In genomic region chr11:6258571-6258998, GRCh38 we compare ENCODE assay signal across 7 cellular contexts. TPM values are rescaled to one million over a fixed set of nuclear protein-coding genes. Genes with fewer than 3 reads are reported as not detected.
DNase-seq lines count a peak whose midpoint lies in the region; ATAC-seq and TF ChIP-seq lines count a peak whose summit lies in the region.
"Had no signal": no experiment of that assay in that cellular context is flagged by ENCODE, and none has a peak within 500 bp of the region (broad histone marks: within the 10 kb centered on the region; RNA-seq: fewer than 3 reads in every experiment).

No MANE protein-coding gene starts in this region.

- no peaks in the 10 kb centered on the region for H3K36me3 Mint-ChIP-seq in activated CD4-positive, alpha-beta T cell treated with anti-CD3 and anti-CD28 coated beads, Interleukin-2, amount 10 ng/mL, durations not matched to agents 7 days and 5 days (ENCODE audit: low read depth)

- peaks cover 5% of the 10 kb centered on the region for H3K4me1 ChIP-seq in hepatocyte (ENCODE audit: insufficient read depth)

- peak overlapping the region; percentile 98 for H3K4me2 ChIP-seq in hepatocyte

- peaks cover 5% of the 10 kb centered on the region for H3K4me1 Mint-ChIP-seq in activated CD4-positive, alpha-beta T cell treated with anti-CD3 and anti-CD28 coated beads, Interleukin-2, amount 10 ng/mL, durations not matched to agents 7 days and 5 days

- H3K9me2 ChIP-seq in hepatocyte (replicated peaks; ENCODE audit: insufficient read depth), result no peaks in the 10 kb centered on the region

- POLR2A ChIA-PET in activated CD4-positive, alpha-beta T cell treated with anti-CD3 and anti-CD28 coated beads, Interleukin-2, amount 10 ng/mL, durations not matched to agents 7 days and 5 days (lab: Charles Lee), result no interaction called here

- CTCF ChIA-PET in activated CD4-positive, alpha-beta T cell treated with anti-CD3 and anti-CD28 coated beads, Interleukin-2, amount 10 ng/mL, durations not matched to agents 7 days and 5 days (lab: Charles Lee), result interaction anchor here (0.9 to 1.4 kb wide), 2 partner anchors 83 to 159 kb away, joined by 3 to 5 read pairs; no protein-coding TSS in a partner anchor

- H3K27ac ChIP-seq in hepatocyte, result no peak overlapping the region

- no peak overlapping the region for H3K27ac Mint-ChIP-seq in activated CD4-positive, alpha-beta T cell treated with anti-CD3 and anti-CD28 coated beads, Interleukin-2, amount 10 ng/mL, durations not matched to agents 7 days and 5 days

- WGBS in hepatocyte (ENCODE audit: low lambda C conversion rate, missing lambda C conversion rate), result 7% methylated on average over 15 of the region's 15 CpGs

- TF ChIP-seq CTCF in hepatocyte (IDR thresholded peaks at IDR 0.05; ENCODE audit: poor library complexity), result no peak

- H3K4me3 Mint-ChIP-seq in activated CD4-positive, alpha-beta T cell treated with anti-CD3 and anti-CD28 coated beads, Interleukin-2, amount 10 ng/mL, durations not matched to agents 7 days and 5 days, result no peak overlapping the region

- H3K9me3 ChIP-seq in hepatocyte (ENCODE audit: low read depth), result no peaks in the 10 kb centered on the region

- no peaks in the 10 kb centered on the region for H3K79me2 ChIP-seq in hepatocyte

- peak overlapping the region; percentile 29 for H3K4me3 ChIP-seq in hepatocyte

- H3K9me3 Mint-ChIP-seq in activated CD4-positive, alpha-beta T cell treated with anti-CD3 and anti-CD28 coated beads, Interleukin-2, amount 10 ng/mL, durations not matched to agents 7 days and 5 days, result no peaks in the 10 kb centered on the region

- peaks cover under 1% of the 10 kb centered on the region for H3K27me3 Mint-ChIP-seq in activated CD4-positive, alpha-beta T cell treated with anti-CD3 and anti-CD28 coated beads, Interleukin-2, amount 10 ng/mL, durations not matched to agents 7 days and 5 days

- no peak for ATAC-seq in HG02678 (IDR thresholded peaks at IDR 0.05; ENCODE audit: unreplicated experiment)
- ATAC-seq in HG03439 (IDR thresholded peaks at IDR 0.05; ENCODE audit: unreplicated experiment), result no peak

- H4K20me1 ChIP-seq in hepatocyte (ENCODE audit: insufficient read depth, poor library complexity, severe bottlenecking), result no peaks in the 10 kb centered on the region

- H3K36me3 ChIP-seq in hepatocyte (replicated peaks; ENCODE audit: insufficient read depth, low read depth), result no peaks in the 10 kb centered on the region

- DNase-seq in activated CD4-positive, alpha-beta T cell treated with anti-CD3 and anti-CD28 coated beads for 48 hours, result peak; percentile 26
- DNase-seq in activated CD4-positive, alpha-beta T cell treated with anti-CD3 and anti-CD28 coated beads, Interleukin-2, amount 10 ng/mL, durations not matched to agents 7 days and 5 days, result no peak
- peak; percentile 53 for DNase-seq in hepatocyte (ENCODE audit: low spot score)
- peak; percentile 48 for DNase-seq in superior temporal gyrus (ENCODE audit: extremely low spot score)
- DNase-seq: AML-193 had no signal

- peak overlapping the region; percentile 74 for H2AFZ ChIP-seq in hepatocyte

- peaks cover 47% of the 10 kb centered on the region for H3K27me3 ChIP-seq in hepatocyte

RNA-seq across cellular contexts. Expression of gene CCKBR, which starts 1.1 kb away (rescaled TPM):
- not detected for total RNA-seq in activated CD4-positive, alpha-beta T cell treated with anti-CD3 and anti-CD28 coated beads, Interleukin-2, amount 10 ng/mL, durations not matched to agents 7 days and 5 days
- 6.6 and 9.8 TPM in 2 replicates for total RNA-seq in hepatocyte
- polyA plus RNA-seq in hepatocyte, result 15.4 and 17.7 TPM in 2 replicates

RNA-seq across cellular contexts. Expression of gene CNGA4, which starts 19.7 kb away (rescaled TPM):
- total RNA-seq in activated CD4-positive, alpha-beta T cell treated with anti-CD3 and anti-CD28 coated beads, Interleukin-2, amount 10 ng/mL, durations not matched to agents 7 days and 5 days, result under 1 TPM in 1 of 2 experiments, not detected in 1; 0.17 TPM
- total RNA-seq in hepatocyte, result 0.17 and 0.52 TPM in 2 replicates
- 0.25 and 0.50 TPM in 2 replicates for polyA plus RNA-seq in hepatocyte

RNA-seq across cellular contexts. Expression of gene FHIP1B, which starts 24.1 kb away (rescaled TPM):
- 10 to 100 TPM; 22.2 to 24.5 TPM for total RNA-seq in activated CD4-positive, alpha-beta T cell treated with anti-CD3 and anti-CD28 coated beads, Interleukin-2, amount 10 ng/mL, durations not matched to agents 7 days and 5 days
- 27.7 and 30.2 TPM in 2 replicates for total RNA-seq in hepatocyte
- 31.5 and 42.2 TPM in 2 replicates for polyA plus RNA-seq in hepatocyte

RNA-seq across cellular contexts. Expression of gene C11orf42, which starts 53.2 kb away (rescaled TPM):
- not detected for total RNA-seq in activated CD4-positive, alpha-beta T cell treated with anti-CD3 and anti-CD28 coated beads, Interleukin-2, amount 10 ng/mL, durations not matched to agents 7 days and 5 days
- not detected in 2 replicates for total RNA-seq in hepatocyte
- not detected in 2 replicates for polyA plus RNA-seq in hepatocyte

RNA-seq across cellular contexts. Expression of gene OR52W1, which starts 59.6 kb away (rescaled TPM):
- total RNA-seq in activated CD4-positive, alpha-beta T cell treated with anti-CD3 and anti-CD28 coated beads, Interleukin-2, amount 10 ng/mL, durations not matched to agents 7 days and 5 days, result not detected
- not detected in 2 replicates for total RNA-seq in hepatocyte
- not detected in 2 replicates for polyA plus RNA-seq in hepatocyte
